ENCODE assay signal across 8 cellular contexts in the genomic region with DNA sequence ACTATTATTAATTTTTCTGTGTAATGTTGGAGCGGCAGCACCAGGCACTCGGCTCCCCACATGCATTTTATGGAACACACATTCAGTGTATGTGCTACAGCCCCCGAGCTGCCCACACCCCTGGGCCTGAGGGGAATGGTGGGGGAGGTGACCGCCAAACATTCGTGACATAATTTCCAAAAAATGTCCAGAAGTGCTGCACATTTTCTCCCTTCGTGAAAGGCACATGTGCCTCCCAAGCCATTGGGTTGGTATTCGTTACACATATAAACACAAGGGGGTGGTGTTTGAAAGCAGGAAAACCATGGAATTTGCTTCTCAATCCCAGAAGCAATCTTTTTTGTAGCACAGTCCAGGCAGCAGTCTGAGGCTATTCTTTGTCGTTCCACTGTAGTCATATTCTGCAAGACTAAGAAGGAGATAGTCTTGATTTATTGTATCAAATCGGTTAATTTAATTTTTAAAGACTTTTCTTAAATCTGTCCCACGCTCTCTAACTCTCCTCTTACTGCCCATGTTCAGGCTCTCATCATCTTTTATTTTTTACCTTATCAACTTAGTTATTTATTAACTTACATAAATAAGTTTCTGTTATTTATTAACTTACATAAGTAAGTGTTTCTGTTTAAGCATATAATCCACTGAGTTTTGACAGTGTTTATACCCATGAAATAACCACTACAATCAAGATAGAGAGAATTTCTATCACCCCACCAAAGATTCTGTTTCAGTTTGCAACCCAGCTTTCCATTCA. TPM values are rescaled to one million over a fixed set of nuclear protein-coding genes. Genes with fewer than 3 reads are reported as not detected.
DNase-seq lines count a peak whose midpoint lies in the region; ATAC-seq and TF ChIP-seq lines count a peak whose summit lies in the region.

No MANE protein-coding gene starts in this region.

- no TSS peak for BruUV-seq in HCT116 (replicated peaks; lab: Mats Ljungman, UMichigan)

- H3K9ac ChIP-seq in HCT116 (ENCODE audit: low read length) = no peak overlapping the region

- TF ChIP-seq RAD21 in HCT116 (IDR thresholded peaks at IDR 0.05; ENCODE audit: low read depth) = peak; percentile 61

- H3K79me2 ChIP-seq in HCT116 (ENCODE audit: insufficient read depth, low read length) = no peaks in the 10 kb centered on the region

- CTCF ChIA-PET in HCT116 (lab: Charles Lee) = interaction anchor here (1.9 kb wide), 1 partner anchor 403 kb away, joined by 7 read pairs; no protein-coding TSS in a partner anchor

- no peaks in the 10 kb centered on the region for H3K9me2 ChIP-seq in HCT116 (ENCODE audit: insufficient read depth)

- H3K9me3 ChIP-seq in HCT116 (ENCODE audit: control insufficient read depth in 1 of 2, insufficient read depth in 1 of 2, low read depth in 1 of 2, low read length in 2 of 2) (no peaks in the 10 kb centered on the region), right atrium auricular region (no peaks in the 10 kb centered on the region), stomach (no peaks in the 10 kb centered on the region)

- H3K4me3 ChIP-seq in HCT116 (replicated peaks in 1 of 2; ENCODE audit: low read depth in 1 of 2, low read length in 2 of 2) = no peak overlapping the region
- H3K4me3 ChIP-seq in right atrium auricular region = no peak overlapping the region
- peak overlapping the region in 2 of 4 donors; percentile 1 to 4 for H3K4me3 ChIP-seq in stomach

- RAD21 ChIA-PET in HCT116 (lab: Charles Lee; ENCODE audit: low non-redundant PET in 1 of 2, low total read pairs in 2 of 2, uncharacterized antibody in 2 of 2, unreplicated experiment in 2 of 2) = no interaction called here

- TF ChIP-seq CTCF in HCT116 (IDR thresholded peaks at IDR 0.05 in 2 of 3, conservative IDR thresholded peaks at IDR 0.05 in 1 of 3; ENCODE audit: borderline replicate concordance in 1 of 3, insufficient read depth in 1 of 3, low read depth in 2 of 3, low read length in 2 of 3) = peak; percentile 32 to 57 (median 34); a peak in 4 of 6 replicates
- TF ChIP-seq CTCF in VCaP (conservative IDR thresholded peaks at IDR 0.05) = peak; percentile 68
- peak; percentile 10 to 62 for TF ChIP-seq CTCF in right atrium auricular region (IDR thresholded peaks at IDR 0.05)
- peak in 5 of 7 experiments; percentile 16 to 42 (median 25) for TF ChIP-seq CTCF in stomach (IDR thresholded peaks at IDR 0.05)

- H3K36me3 ChIP-seq in HCT116 (ENCODE audit: control insufficient read depth in 1 of 2, insufficient read depth in 2 of 2, low read length in 2 of 2) (no peaks in the 10 kb centered on the region), right atrium auricular region (peaks cover 34% of the 10 kb centered on the region), stomach (no peaks in the 10 kb centered on the region)

- DNase-seq in HCT116 (ENCODE audit: low read depth, low spot score) = no peak
- no peak for DNase-seq in right atrium auricular region (ENCODE audit: low spot score)
- DNase-seq in stomach = no peak
- no peak for DNase-seq in NCI-H2196 treated with DMSO at 0.1 percent for 48 hours (lab: John Stamatoyannopoulos, UW; ENCODE audit: unreplicated experiment)
- DNase-seq in RPMI8226 = no peak

- intact Hi-C loops in HCT116 (cut with micrococcal nuclease) (loop anchor here (2.0 kb wide), 1 partner anchor 193 kb away; no protein-coding TSS in a partner anchor), stomach (cut with DNase I; ENCODE audit: low total_unique reads) (no loop called here)

- peak; percentile 87 for ATAC-seq in HCT116
- ATAC-seq in GM18505 (IDR thresholded peaks at IDR 0.05; ENCODE audit: unreplicated experiment) = no peak
- no peak for ATAC-seq in GM21717 (IDR thresholded peaks at IDR 0.05; ENCODE audit: unreplicated experiment)

- no peaks in the 10 kb centered on the region for H3K27me3 ChIP-seq in HCT116 (ENCODE audit: insufficient read depth, low read length)
- H3K27me3 ChIP-seq in right atrium auricular region = no peaks in the 10 kb centered on the region
- H3K27me3 ChIP-seq in stomach = no peaks in the 10 kb centered on the region

- no peak for TF ChIP-seq POLR2A in HCT116 (IDR thresholded peaks at IDR 0.05; ENCODE audit: borderline replicate concordance, extremely low read depth, insufficient read depth, insufficient read length)
- no peak for TF ChIP-seq POLR2A in stomach (IDR thresholded peaks at IDR 0.05)
- no peak for TF ChIP-seq POLR2A in GM18505 (IDR thresholded peaks at IDR 0.05; ENCODE audit: borderline replicate concordance, extremely low read depth, insufficient read depth, insufficient read length)

- POLR2A ChIA-PET in HCT116 (lab: Charles Lee) = no interaction called here

- H2AFZ ChIP-seq in HCT116 (ENCODE audit: low read depth, low read length, poor library complexity, severe bottlenecking) = no peak overlapping the region

- TF ChIP-seq EP300 in stomach (IDR thresholded peaks at IDR 0.05) = no peak

- H3K4me1 ChIP-seq in HCT116 (ENCODE audit: control insufficient read depth in 1 of 2, insufficient read depth in 2 of 2, low read length in 2 of 2) = peaks cover 5 to 6% of the 10 kb centered on the region in 2 experiments; a peak in 2 of 4 replicates
- peaks cover 0 to 11% of the 10 kb centered on the region in 2 donors for H3K4me1 ChIP-seq in right atrium auricular region
- peaks cover 10 to 36% (median 23%) of the 10 kb centered on the region in 4 donors for H3K4me1 ChIP-seq in stomach

- 15 to 23% (median 18%) methylated on average over 10 of the region's 10 CpGs for WGBS in stomach, 5 donors

- no peaks in the 10 kb centered on the region for H4K20me1 ChIP-seq in HCT116 (ENCODE audit: insufficient read depth)

- peak overlapping the region; percentile 20; the same call in 1 of the 2 replicates for H3K4me2 ChIP-seq in HCT116 (ENCODE audit: low read length)

- H3K27ac ChIP-seq in HCT116 (ENCODE audit: low read depth, low read length) (no peak overlapping the region), VCaP (peak overlapping the region; percentile 100), right atrium auricular region (peak overlapping the region; percentile 30 to 32), stomach (peak overlapping the region; percentile 51 to 70 (median 65))

TF ChIP-seq in HCT116, 20 proteins besides CTCF, POLR2A, EP300 and RAD21:
- TF ChIP-seq SP1 (IDR thresholded peaks at IDR 0.05; ENCODE audit: low read depth) (no peak), SIN3A (IDR thresholded peaks at IDR 0.05; ENCODE audit: low read depth) (no peak), TCF7L2 (IDR thresholded peaks at IDR 0.05; ENCODE audit: borderline replicate concordance, extremely low read depth, insufficient read depth, insufficient read length) (no peak), POLR2AphosphoS5 (IDR thresholded peaks at IDR 0.05; ENCODE audit: low read depth, low read length) (no peak), EZH2 (IDR thresholded peaks at IDR 0.05) (no peak), ZBTB33 (IDR thresholded peaks at IDR 0.05; ENCODE audit: extremely low read depth, insufficient replicate concordance, low read length) (no peak), REST (IDR thresholded peaks at IDR 0.05; ENCODE audit: low read depth) (no peak), CBX3 (IDR thresholded peaks at IDR 0.05; ENCODE audit: low read depth) (no peak), ZFX (IDR thresholded peaks at IDR 0.05) (no peak)

RNA-seq across cellular contexts. Expression of gene POLR2M, which starts 39.2 kb away (rescaled TPM):
- 86.2 TPM for total RNA-seq in HCT116 (2021; ENCODE audit: unreplicated experiment)
- 62.4 and 86.6 TPM in 2 replicates for polyA plus RNA-seq in HCT116 (2012)
- 10 to 100 TPM; 68.0 to 97.5 TPM for total RNA-seq in right atrium auricular region
- total RNA-seq in stomach = 1,000 to 10,000 TPM in 1 of 5 donors, 100 to 1,000 TPM in 3, 10 to 100 TPM in 1; 54.0 to 1,088 (median 385) TPM
- 100 to 1,000 TPM in 1 of 3 donors, 10 to 100 TPM in 2; 41.6 to 139 (median 56.4) TPM for polyA plus RNA-seq in stomach
